In the genomic region with DNA sequence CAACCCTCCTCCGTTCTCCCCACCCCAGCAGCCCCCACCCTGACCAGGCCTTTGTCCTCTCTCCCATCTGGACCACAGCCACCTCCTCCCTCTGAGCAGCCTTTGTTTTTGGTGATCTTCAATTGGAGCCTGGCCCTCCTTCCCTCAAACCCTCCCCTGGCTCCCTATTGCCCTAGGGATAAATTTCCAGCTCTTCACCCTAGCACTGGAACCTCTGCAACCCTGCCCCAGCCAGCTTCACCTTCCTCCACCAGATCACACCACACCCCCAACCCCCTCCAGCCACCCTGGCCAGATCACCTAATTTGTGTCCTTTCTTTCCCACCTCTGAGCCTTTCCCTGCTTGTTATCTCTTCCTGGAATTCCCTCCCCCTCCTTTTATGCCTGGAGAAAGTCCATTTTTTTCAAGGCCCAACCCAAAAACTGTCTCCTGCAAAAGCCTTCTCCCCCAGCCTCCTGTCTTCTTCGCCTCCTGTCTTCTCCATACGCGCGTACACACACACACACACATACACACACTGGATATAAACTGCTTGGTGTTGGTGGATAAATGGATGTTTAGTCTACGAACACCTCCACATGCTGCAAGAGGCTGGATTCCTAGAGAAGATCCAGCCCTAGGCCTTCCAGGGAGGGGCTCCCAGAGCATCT, we compare ENCODE assay signal across 9 cellular contexts. TPM values are rescaled to one million over a fixed set of nuclear protein-coding genes. Genes with fewer than 3 reads are reported as not detected.
A peak's percentile ranks its signal among the peaks of the same experiment; 100 is the strongest.
DNase-seq lines count a peak whose midpoint lies in the region; ATAC-seq and TF ChIP-seq lines count a peak whose summit lies in the region.
"Had no signal": no experiment of that assay in that cellular context is flagged by ENCODE, and none has a peak within 500 bp of the region (broad histone marks: within the 10 kb centered on the region; RNA-seq: fewer than 3 reads in every experiment).

No MANE protein-coding gene starts in this region.

- H3K4me3 Mint-ChIP-seq in progenitor cell of endocrine pancreas (ENCODE audit: low read depth): peak overlapping the region; percentile 83

- peak overlapping the region; percentile 80 for H3K4me2 ChIP-seq in DND-41 (ENCODE audit: insufficient read depth, low read length)

- H3K4me3 ChIP-seq in DND-41 (ENCODE audit: low read depth in 1 of 2, low read length in 2 of 2): peak overlapping the region in 1 of 2 experiments; percentile 69; a peak in 2 of 4 replicates
- H3K4me3 ChIP-seq in RWPE2 (ENCODE audit: severe bottlenecking): no peak overlapping the region
- no peak overlapping the region for H3K4me3 ChIP-seq in fibroblast of pulmonary artery (replicated peaks; ENCODE audit: low read depth, low read length)

- no peaks in the 10 kb centered on the region for H4K20me1 ChIP-seq in DND-41 (ENCODE audit: insufficient read depth, low read length)

- H3K27ac ChIP-seq in DND-41 (ENCODE audit: low read length): peak overlapping the region; percentile 86
- H3K27ac ChIP-seq in RWPE2 (ENCODE audit: poor library complexity, severe bottlenecking): peak overlapping the region; percentile 70

- H3K9me3 Mint-ChIP-seq in progenitor cell of endocrine pancreas (ENCODE audit: low read depth): no peaks in the 10 kb centered on the region

- no peaks in the 10 kb centered on the region for H3K27me3 Mint-ChIP-seq in progenitor cell of endocrine pancreas

- peaks cover 31% of the 10 kb centered on the region for H3K4me1 ChIP-seq in DND-41 (ENCODE audit: insufficient read depth, low read length)
- no peaks in the 10 kb centered on the region for H3K4me1 ChIP-seq in RWPE2 (ENCODE audit: insufficient read depth, poor library complexity, severe bottlenecking)

- ATAC-seq in DND-41 (ENCODE audit: insufficient read depth, low read depth): no peak
- no peak for ATAC-seq in RWPE2 (ENCODE audit: low read depth)
- no peak for ATAC-seq in GM18498 (IDR thresholded peaks at IDR 0.05; ENCODE audit: unreplicated experiment)

- H3K27ac Mint-ChIP-seq in progenitor cell of endocrine pancreas: peak overlapping the region; percentile 98

- no peaks in the 10 kb centered on the region for H3K79me2 ChIP-seq in DND-41 (ENCODE audit: insufficient read depth, low read length)

- H3K36me3 Mint-ChIP-seq in progenitor cell of endocrine pancreas (ENCODE audit: insufficient read depth): no peaks in the 10 kb centered on the region

- peak overlapping the region; percentile 66; the same call in 1 of the 2 replicates for H2AFZ ChIP-seq in DND-41 (ENCODE audit: low read depth, low read length)

- H3K27me3 ChIP-seq in DND-41 (ENCODE audit: insufficient read depth, low read length, poor library complexity) (peaks cover 18% of the 10 kb centered on the region), RWPE2 (ENCODE audit: insufficient read depth, poor library complexity, severe bottlenecking) (no peaks in the 10 kb centered on the region)

- DNase-seq in DND-41: no peak
- DNase-seq in RWPE2 (ENCODE audit: low spot score): no peak
- DNase-seq in fibroblast of pulmonary artery (ENCODE audit: low read depth): peak; percentile 53
- no peak for DNase-seq in progenitor cell of endocrine pancreas (ENCODE audit: low spot score, unreplicated experiment)
- DNase-seq in NCI-H69 (lab: John Stamatoyannopoulos, UW): no peak
- DNase-seq in activated CD8-positive, alpha-beta memory T cell treated with anti-CD3 and anti-CD28 coated beads, Interleukin-2, amount 50 U/mL, for 48 hours: no peak
- no peak for DNase-seq in HuH-7.5 (ENCODE audit: low spot score)
- DNase-seq: NCI-H345 had no signal

- no peaks in the 10 kb centered on the region for H3K9me3 ChIP-seq in DND-41 (ENCODE audit: insufficient read depth, low read length, severe bottlenecking)
- no peaks in the 10 kb centered on the region for H3K9me3 ChIP-seq in RWPE2 (ENCODE audit: severe bottlenecking)

- no peaks in the 10 kb centered on the region for H3K36me3 ChIP-seq in DND-41 (ENCODE audit: insufficient read depth, low read length)
- H3K36me3 ChIP-seq in RWPE2 (ENCODE audit: low read depth): no peaks in the 10 kb centered on the region

- peaks cover 34% of the 10 kb centered on the region for H3K4me1 Mint-ChIP-seq in progenitor cell of endocrine pancreas (ENCODE audit: low read depth)

- H3K9ac ChIP-seq in DND-41 (ENCODE audit: low read depth, low read length): peak overlapping the region; percentile 84

- TF ChIP-seq CTCF in DND-41 (IDR thresholded peaks at IDR 0.05; ENCODE audit: borderline replicate concordance, extremely low read depth, low read length, poor library complexity, severe bottlenecking): no peak
- no peak for TF ChIP-seq CTCF in RWPE2 (IDR thresholded peaks at IDR 0.05; ENCODE audit: poor library complexity, severe bottlenecking)
- TF ChIP-seq CTCF in fibroblast of pulmonary artery (IDR thresholded peaks at IDR 0.05; ENCODE audit: low read length, missing control alignments): no peak
- TF ChIP-seq CTCF in progenitor cell of endocrine pancreas (IDR thresholded peaks at IDR 0.05; ENCODE audit: unreplicated experiment): no peak

RNA-seq across cellular contexts. Expression of gene TLE2, which starts 5.2 kb away (rescaled TPM):
- total RNA-seq in progenitor cell of endocrine pancreas: 147 and 160 TPM in 2 replicates

RNA-seq across cellular contexts. Expression of gene TLE5, which starts 28.0 kb away (rescaled TPM):
- total RNA-seq in progenitor cell of endocrine pancreas: 469 and 507 TPM in 2 replicates

RNA-seq across cellular contexts. Expression of gene TLE6, which starts 57.0 kb away (rescaled TPM):
- total RNA-seq in progenitor cell of endocrine pancreas: 18.4 and 21.0 TPM in 2 replicates

RNA-seq across cellular contexts. Expression of gene GNA11, which starts 59.8 kb away (rescaled TPM):
- 37.9 and 39.5 TPM in 2 replicates for total RNA-seq in progenitor cell of endocrine pancreas
